18 cellular contexts compared by ENCODE assay signal in genomic region chr17:80027043-80027435, GRCh38. TPM values are rescaled to one million over a fixed set of nuclear protein-coding genes. Genes with fewer than 3 reads are reported as not detected.
"Had no signal": no experiment of that assay in that cellular context is flagged by ENCODE, and none has a peak within 500 bp of the region (broad histone marks: within the 10 kb centered on the region; RNA-seq: fewer than 3 reads in every experiment).

No MANE protein-coding gene starts in this region.

- H3K27ac ChIP-seq: heart left ventricle, ovary, tibial artery, upper lobe of left lung, vagina had no signal

- H3K27ac Mint-ChIP-seq: endodermal cell; naive thymus-derived CD4-positive, alpha-beta T cell; stimulated activated effector memory CD8-positive, alpha-beta T cell treated with anti-CD3 and anti-CD28 coated beads, Interleukin-12 subunit alpha, Interleukin-12 subunit beta, amount 100 ng/mL, for 72 hours had no signal

- H3K36me3 Mint-ChIP-seq: naive thymus-derived CD4-positive, alpha-beta T cell; stimulated activated effector memory CD8-positive, alpha-beta T cell treated with anti-CD3 and anti-CD28 coated beads, Interleukin-12 subunit alpha, Interleukin-12 subunit beta, amount 100 ng/mL, for 72 hours had no signal

- H3K4me3 ChIP-seq: coronary artery, heart left ventricle, ovary, smooth muscle cell, tibial artery, upper lobe of left lung, vagina had no signal

- H3K36me3 ChIP-seq: heart left ventricle, ovary, tibial artery, upper lobe of left lung, vagina had no signal

- H3K4me3 Mint-ChIP-seq: endodermal cell; naive thymus-derived CD4-positive, alpha-beta T cell; stimulated activated effector memory CD8-positive, alpha-beta T cell treated with anti-CD3 and anti-CD28 coated beads, Interleukin-12 subunit alpha, Interleukin-12 subunit beta, amount 100 ng/mL, for 72 hours had no signal

- H3K27me3 ChIP-seq: heart left ventricle, ovary, tibial artery, upper lobe of left lung, vagina had no signal

- ATAC-seq: heart left ventricle; naive thymus-derived CD4-positive, alpha-beta T cell; right cardiac atrium; stimulated activated effector memory CD8-positive, alpha-beta T cell treated with anti-CD3 and anti-CD28 coated beads, Interleukin-12 subunit alpha, Interleukin-12 subunit beta, amount 100 ng/mL, for 72 hours; stimulated activated naive CD8-positive, alpha-beta T cell treated with anti-CD3 and anti-CD28 coated beads, Interleukin-15, Interleukin-2, amounts not matched to agents 100 U/mL and 50 U/mL, for 24 hours had no signal

- H3K4me1 Mint-ChIP-seq: stimulated activated effector memory CD8-positive, alpha-beta T cell treated with anti-CD3 and anti-CD28 coated beads, Interleukin-12 subunit alpha, Interleukin-12 subunit beta, amount 100 ng/mL, for 72 hours had no signal

- H3K9me3 Mint-ChIP-seq: endodermal cell; naive thymus-derived CD4-positive, alpha-beta T cell; stimulated activated effector memory CD8-positive, alpha-beta T cell treated with anti-CD3 and anti-CD28 coated beads, Interleukin-12 subunit alpha, Interleukin-12 subunit beta, amount 100 ng/mL, for 72 hours had no signal

- DNase-seq: effector CD4-positive, alpha-beta T cell; endodermal cell; foreskin melanocyte; heart left ventricle; hypothalamus; kidney glomerular epithelial cell; naive thymus-derived CD4-positive, alpha-beta T cell; ovary; stimulated activated CD4-positive, alpha-beta T cell treated with anti-CD3 and anti-CD28 coated beads, Interleukin-2, amount 100 ng/mL, for 48 hours; stimulated activated CD8-positive, alpha-beta memory T cell treated with anti-CD3 and anti-CD28 coated beads, Interleukin-4, amount 100 ng/mL, for 48 hours; stimulated activated naive CD8-positive, alpha-beta T cell treated with anti-CD3 and anti-CD28 coated beads, Interleukin-15, Interleukin-2, amounts not matched to agents 100 U/mL and 50 U/mL, for 24 hours had no signal

- H3K4me2 ChIP-seq: smooth muscle cell had no signal

- H3K9me3 ChIP-seq: heart left ventricle, ovary, tibial artery, upper lobe of left lung, vagina had no signal

RNA-seq across cellular contexts. Expression of gene CCDC40, which starts 9.4 kb away (rescaled TPM):
- polyA plus RNA-seq: naive thymus-derived CD4-positive, alpha-beta T cell had no signal
